ENCODE assay signal across 27 cellular contexts in genomic region chrX:26234177-26234576, GRCh38. TPM values are rescaled to one million over a fixed set of nuclear protein-coding genes. Genes with fewer than 3 reads are reported as not detected.
DNase-seq lines count a peak whose midpoint lies in the region; ATAC-seq, FAIRE-seq and TF ChIP-seq lines count a peak whose summit lies in the region.
"Had no signal": no experiment of that assay in that cellular context is flagged by ENCODE, and none has a peak within 500 bp of the region (broad histone marks: within the 10 kb centered on the region; RNA-seq: fewer than 3 reads in every experiment).

No MANE protein-coding gene starts in this region.

- H2AFZ ChIP-seq in osteoblast (ENCODE audit: low read length), result no peak overlapping the region

- H3K4me3 ChIP-seq in SK-N-MC (peak overlapping the region; percentile 50), osteoblast (ENCODE audit: insufficient read depth, low read length) (no peak overlapping the region), dorsolateral prefrontal cortex (no peak overlapping the region)
- H3K4me3 ChIP-seq: A549; BLaER1 treated with 17β-estradiol and CSF1 and Interleukin-3, amounts not matched to agents 10 nM and 100 nM; GM12878 had no signal

- no peaks in the 10 kb centered on the region for H4K20me1 ChIP-seq in osteoblast (ENCODE audit: insufficient read depth, low read length)
- H4K20me1 ChIP-seq: BLaER1 treated with 17β-estradiol and CSF1 and Interleukin-3, amounts not matched to agents 10 nM and 100 nM had no signal

- H3K4me1 ChIP-seq in osteoblast (ENCODE audit: insufficient read depth, low read length), result no peaks in the 10 kb centered on the region
- H3K4me1 ChIP-seq: A549; BLaER1 treated with 17β-estradiol and CSF1 and Interleukin-3, amounts not matched to agents 10 nM and 100 nM; Caco-2 had no signal

- no peak overlapping the region for H3K4me2 ChIP-seq in osteoblast (ENCODE audit: insufficient read depth, low read length)
- H3K4me2 ChIP-seq: A549; BLaER1 treated with 17β-estradiol and CSF1 and Interleukin-3, amounts not matched to agents 10 nM and 100 nM had no signal

- intact Hi-C loops in dorsolateral prefrontal cortex (cut with DNase I), result no loop called here

- H3K27me3 ChIP-seq in osteoblast (ENCODE audit: insufficient read depth, low read length), result no peaks in the 10 kb centered on the region
- H3K27me3 ChIP-seq in dorsolateral prefrontal cortex, result peaks cover 0 to 60% (median 12%) of the 10 kb centered on the region in 45 donors

- no peaks in the 10 kb centered on the region for H3K36me3 ChIP-seq in SK-N-MC (ENCODE audit: insufficient read depth, low read length)
- H3K36me3 ChIP-seq in osteoblast (ENCODE audit: insufficient read depth, low read length), result no peaks in the 10 kb centered on the region
- H3K36me3 ChIP-seq: BLaER1 treated with 17β-estradiol and CSF1 and Interleukin-3, amounts not matched to agents 10 nM and 100 nM had no signal

- H3K79me2 ChIP-seq in osteoblast (ENCODE audit: insufficient read depth, low read length), result no peaks in the 10 kb centered on the region

- no peak for TF ChIP-seq CTCF in osteoblast (IDR thresholded peaks at IDR 0.05; ENCODE audit: extremely low read depth, low read depth, low read length)
- no peak for TF ChIP-seq CTCF in dorsolateral prefrontal cortex (IDR thresholded peaks at IDR 0.05 in 54 of 56, conservative IDR thresholded peaks at IDR 0.05 in 2 of 56; ENCODE audit: low read depth in 1 of 56, partially characterized antibody in 56 of 56)

- H3K9me3 ChIP-seq in SK-N-MC (ENCODE audit: low read depth, low read length) (no peaks in the 10 kb centered on the region), osteoblast (ENCODE audit: low read depth, low read length) (peaks cover 2% of the 10 kb centered on the region)
- H3K9me3 ChIP-seq: A549, Caco-2 had no signal

- peak; percentile 92 for FAIRE-seq in endometrium (lab: Jason Lieb, UNC)
- FAIRE-seq: A549, D721Med, GM12878, GM12892, GM18507 had no signal

- ATAC-seq in GM19455 (IDR thresholded peaks at IDR 0.05; ENCODE audit: unreplicated experiment) (no peak), HG02970 (IDR thresholded peaks at IDR 0.05; ENCODE audit: low FRiP score, unreplicated experiment) (no peak)
- ATAC-seq: A549; CD8-positive, alpha-beta T cell; GM12878 had no signal

- H3K9ac ChIP-seq in SK-N-MC (ENCODE audit: insufficient read length), result no peak overlapping the region
- H3K9ac ChIP-seq: BLaER1 treated with 17β-estradiol and CSF1 and Interleukin-3, amounts not matched to agents 10 nM and 100 nM had no signal

- H3K27ac ChIP-seq in SK-N-MC (peak overlapping the region; percentile 94), osteoblast (ENCODE audit: low read depth, low read length) (no peak overlapping the region), dorsolateral prefrontal cortex (no peak overlapping the region)
- H3K27ac ChIP-seq: 22Rv1; A549; BLaER1 treated with 17β-estradiol and CSF1 and Interleukin-3, amounts not matched to agents 10 nM and 100 nM; C4-2B had no signal

- DNase-seq in SK-N-MC (ENCODE audit: low read depth, low spot score) (no peak), osteoblast (ENCODE audit: insufficient read length, low spot score, missing footprints) (peak; percentile 9), dorsolateral prefrontal cortex (no peak)
- DNase-seq: AML-193; Caco-2; Calu3; CD4-positive, alpha-beta T cell; CD8-positive, alpha-beta T cell; DMS79; DND-41; EL; GDM1 had no signal

RNA-seq across cellular contexts. Expression of gene MAGEB5, which starts 18.2 kb away (rescaled TPM):
- total RNA-seq in osteoblast, result not detected in 2 replicates
- total RNA-seq in dorsolateral prefrontal cortex, result not detected
- total RNA-seq: A172; B cell; Caco-2; Calu3; CD4-positive, alpha-beta T cell; CD8-positive, alpha-beta T cell; Daoy; G401; GM12878 had no signal

RNA-seq across cellular contexts. Expression of gene MAGEB6, which starts 41.9 kb away (rescaled TPM):
- total RNA-seq in osteoblast (not detected in 2 replicates), dorsolateral prefrontal cortex (not detected)
- total RNA-seq: A172; B cell; Caco-2; Calu3; CD4-positive, alpha-beta T cell; CD8-positive, alpha-beta T cell; Daoy; G401; GM12878 had no signal
